In genomic region chr13:77876176-77876575, GRCh38 we compare ENCODE assay signal across 16 cellular contexts. TPM values are rescaled to one million over a fixed set of nuclear protein-coding genes. Genes with fewer than 3 reads are reported as not detected.
A peak's percentile ranks its signal among the peaks of the same experiment; 100 is the strongest.
DNase-seq lines count a peak whose midpoint lies in the region; ATAC-seq and TF ChIP-seq lines count a peak whose summit lies in the region.
"Had no signal": no experiment of that assay in that cellular context is flagged by ENCODE, and none has a peak within 500 bp of the region (broad histone marks: within the 10 kb centered on the region; RNA-seq: fewer than 3 reads in every experiment).

No MANE protein-coding gene starts in this region.

- no peak overlapping the region for H3K27ac Mint-ChIP-seq in activated naive CD4-positive, alpha-beta T cell treated with anti-CD3 and anti-CD28 coated beads, Interleukin-2, amount 50 U/mL, for 72 hours
- H3K27ac Mint-ChIP-seq: CD14-positive monocyte had no signal

- H3K4ac ChIP-seq in mesenchymal stem cell (ENCODE audit: low read depth in 1 of 2, low read length in 2 of 2) = no peak overlapping the region

- no peaks in the 10 kb centered on the region for H3K27me3 ChIP-seq in fibroblast of lung (ENCODE audit: control insufficient read depth, insufficient read depth, low read length)
- no peaks in the 10 kb centered on the region for H3K27me3 ChIP-seq in mesenchymal stem cell (ENCODE audit: control insufficient read depth in 1 of 2, insufficient read depth in 1 of 2, low read length in 2 of 2)

- H3K36me3 Mint-ChIP-seq in activated naive CD4-positive, alpha-beta T cell treated with anti-CD3 and anti-CD28 coated beads, Interleukin-2, amount 50 U/mL, for 72 hours = peaks cover 0 to 6% of the 10 kb centered on the region in 2 donors
- H3K36me3 Mint-ChIP-seq: CD14-positive monocyte had no signal

- no peak overlapping the region for H2BK15ac ChIP-seq in mesenchymal stem cell (ENCODE audit: low read depth, poor library complexity, severe bottlenecking)

- TF ChIP-seq CTCF in LNCaP clone FGC (IDR thresholded peaks at IDR 0.05; ENCODE audit: control insufficient read depth, extremely low read depth, insufficient read depth) (no peak), fibroblast of lung (conservative IDR thresholded peaks at IDR 0.05 in 1 of 2, IDR thresholded peaks at IDR 0.05 in 1 of 2; ENCODE audit: low read depth in 1 of 2, low read length in 2 of 2) (no peak)

- H4K20me1 ChIP-seq in fibroblast of lung (ENCODE audit: control insufficient read depth, extremely low read depth, insufficient read depth, low read length) = no peaks in the 10 kb centered on the region

- H2BK5ac ChIP-seq in mesenchymal stem cell (ENCODE audit: low read depth, low read length, poor library complexity, severe bottlenecking) = no peak overlapping the region

- no peak overlapping the region for H2BK120ac ChIP-seq in mesenchymal stem cell (ENCODE audit: low read depth, low read length)

- H3K14ac ChIP-seq in mesenchymal stem cell (ENCODE audit: low read length in 2 of 2) = no peak overlapping the region

- H3K36me3 ChIP-seq in fibroblast of lung (ENCODE audit: control insufficient read depth, insufficient read depth, low read length) = no peaks in the 10 kb centered on the region
- no peaks in the 10 kb centered on the region for H3K36me3 ChIP-seq in mesenchymal stem cell (ENCODE audit: control insufficient read depth in 1 of 2, insufficient read depth in 2 of 2, low read depth in 1 of 2, low read length in 2 of 2)
- H3K36me3 ChIP-seq in urinary bladder (ENCODE audit: insufficient read depth) = no peaks in the 10 kb centered on the region
- H3K36me3 ChIP-seq: SJSA1 had no signal

- H3K9me3 ChIP-seq in fibroblast of lung (ENCODE audit: control insufficient read depth, insufficient read depth, low read depth, low read length) = no peaks in the 10 kb centered on the region
- no peaks in the 10 kb centered on the region for H3K9me3 ChIP-seq in mesenchymal stem cell (ENCODE audit: control insufficient read depth, low read length)
- H3K9me3 ChIP-seq: SJSA1 had no signal

- H2AK5ac ChIP-seq in mesenchymal stem cell (ENCODE audit: low read length, severe bottlenecking) = no peak overlapping the region

- no peak overlapping the region for H3K18ac ChIP-seq in mesenchymal stem cell (ENCODE audit: low read depth in 1 of 2, low read length in 2 of 2)

- H3K9me3 Mint-ChIP-seq in activated naive CD4-positive, alpha-beta T cell treated with anti-CD3 and anti-CD28 coated beads, Interleukin-2, amount 50 U/mL, for 72 hours = peaks cover 0 to 7% of the 10 kb centered on the region in 2 donors

- no peak overlapping the region for H4K8ac ChIP-seq in mesenchymal stem cell (ENCODE audit: low read length)

- no peak overlapping the region for H2AFZ ChIP-seq in fibroblast of lung (ENCODE audit: low read length)
- no peak overlapping the region for H2AFZ ChIP-seq in mesenchymal stem cell (ENCODE audit: low read depth, low read length)

- H4K91ac ChIP-seq in mesenchymal stem cell (ENCODE audit: low read length) = no peak overlapping the region

- DNase-seq in LNCaP clone FGC (ENCODE audit: low read depth) (peak; percentile 30), fibroblast of lung (ENCODE audit: low read depth in 2 of 2) (peak; percentile 22 to 77), mesenchymal stem cell (peak; percentile 83)
- no peak for DNase-seq in activated naive CD4-positive, alpha-beta T cell treated with anti-CD3 and anti-CD28 coated beads, Interleukin-2, amount 50 U/mL, for 72 hours (ENCODE audit: low spot score in 2 of 2)
- no peak for DNase-seq in central memory CD4-positive, alpha-beta T cell
- DNase-seq in activated naive CD4-positive, alpha-beta T cell treated with anti-CD3 and anti-CD28 coated beads, Interleukin-2, amount 50 U/mL, for 16 hours = no peak
- DNase-seq: COR-L47, NCI-H1048, NCI-H1694, PC-3 had no signal

- no peaks in the 10 kb centered on the region for H3K79me2 ChIP-seq in fibroblast of lung (ENCODE audit: control insufficient read depth, insufficient read depth, low read length)

- H3K9ac ChIP-seq in fibroblast of lung (ENCODE audit: insufficient read depth, low read length) (no peak overlapping the region), mesenchymal stem cell (ENCODE audit: low read length) (peak overlapping the region; percentile 56)

- H3K27ac ChIP-seq in fibroblast of lung (ENCODE audit: insufficient read depth, low read length) (peak overlapping the region; percentile 21), mesenchymal stem cell (ENCODE audit: low read length, poor library complexity, severe bottlenecking) (no peak overlapping the region), urinary bladder (ENCODE audit: low read depth) (peak overlapping the region; percentile 67)
- H3K27ac ChIP-seq: SJSA1 had no signal

- no peak for ATAC-seq in activated naive CD4-positive, alpha-beta T cell treated with anti-CD3 and anti-CD28 coated beads, Interleukin-2, amount 50 U/mL, for 72 hours
- ATAC-seq in GM18867 (IDR thresholded peaks at IDR 0.05; ENCODE audit: unreplicated experiment) = no peak
- ATAC-seq: HCT116, PC-3 had no signal

- 29% methylated on average over 2 of the region's 2 CpGs for WGBS in mesenchymal stem cell
- 55% methylated on average over 2 of the region's 2 CpGs for WGBS in urinary bladder

- H3K23ac ChIP-seq in mesenchymal stem cell (ENCODE audit: low read length in 2 of 2) = no peak overlapping the region

- H3K79me1 ChIP-seq in mesenchymal stem cell (replicated peaks; ENCODE audit: low read length, poor library complexity, severe bottlenecking) = no peaks in the 10 kb centered on the region

- no peak overlapping the region for H2BK12ac ChIP-seq in mesenchymal stem cell (ENCODE audit: low read length in 2 of 2)

- H3K4me3 ChIP-seq in LNCaP clone FGC (ENCODE audit: low read depth, low read length) = no peak overlapping the region
- no peak overlapping the region for H3K4me3 ChIP-seq in fibroblast of lung (replicated peaks in 1 of 4; ENCODE audit: control extremely low read depth in 1 of 4, insufficient read depth in 1 of 4, low read depth in 3 of 4, low read length in 4 of 4)
- no peak overlapping the region for H3K4me3 ChIP-seq in mesenchymal stem cell (ENCODE audit: insufficient read depth in 1 of 2, low read depth in 1 of 2, low read length in 2 of 2)
- H3K4me3 ChIP-seq in urinary bladder (ENCODE audit: low read depth, low read length) = no peak overlapping the region
- H3K4me3 ChIP-seq: SJSA1 had no signal

- H3K4me1 ChIP-seq in fibroblast of lung (ENCODE audit: control insufficient read depth, extremely low read depth, insufficient read depth, low read length) (peaks cover 2% of the 10 kb centered on the region), mesenchymal stem cell (ENCODE audit: control insufficient read depth, insufficient read depth, low read depth, low read length) (no peaks in the 10 kb centered on the region), urinary bladder (ENCODE audit: insufficient read depth) (no peaks in the 10 kb centered on the region)
- H3K4me1 ChIP-seq: SJSA1 had no signal

- H3K4me2 ChIP-seq in fibroblast of lung (ENCODE audit: extremely low read depth, insufficient read depth, low read length) = no peak overlapping the region
- H3K4me2 ChIP-seq in mesenchymal stem cell (ENCODE audit: low read length, poor library complexity, severe bottlenecking) = no peak overlapping the region

RNA-seq across cellular contexts. Expression of gene EDNRB, which starts 42.5 kb away (rescaled TPM):
- total RNA-seq in fibroblast of lung (0.99 and 1.3 TPM in 2 replicates), urinary bladder (110 TPM)
- polyA plus RNA-seq in fibroblast of lung (1.1 and 2.6 TPM in 2 replicates), urinary bladder (28.2 TPM)
- polyA plus RNA-seq in fibroblast of lung (2012) = 1.1 and 3.0 TPM in 2 replicates
- polyA minus RNA-seq in fibroblast of lung (ENCODE audit: low replicate concordance) = 2.5 TPM in 1 of 2 replicates, not detected in the other
- polyA plus RNA-seq in mesenchymal stem cell (2013, experiment 1 of 2) = 17.8 TPM
- polyA plus RNA-seq in mesenchymal stem cell (2013, experiment 2 of 2) = 18.6 TPM
- not detected for total RNA-seq in activated naive CD4-positive, alpha-beta T cell treated with anti-CD3 and anti-CD28 coated beads, Interleukin-2, amount 50 U/mL, for 72 hours
- total RNA-seq: HT1080, PC-3, SJSA1 had no signal

Comparison
In these comparisons a context has a peak if more than half of its experiments do, and no peak if none do; other contexts are left out.
1. DNase-seq: peak in LNCaP clone FGC (single experiment), fibroblast of lung (2 of 2) and mesenchymal stem cell (single experiment); none in activated naive CD4-positive, alpha-beta T cell treated with anti-CD3 and anti-CD28 coated beads, Interleukin-2, amount 50 U/mL, for 72 hours (0 of 2), central memory CD4-positive, alpha-beta T cell (single experiment) and activated naive CD4-positive, alpha-beta T cell treated with anti-CD3 and anti-CD28 coated beads, Interleukin-2, amount 50 U/mL, for 16 hours (single experiment).
2. RNA of gene EDNRB, which starts 42.5 kb away (total RNA-seq): 110 TPM in urinary bladder (single experiment); 0.99 to 1.3 TPM in fibroblast of lung and not detected in activated naive CD4-positive, alpha-beta T cell treated with anti-CD3 and anti-CD28 coated beads, Interleukin-2, amount 50 U/mL, for 72 hours; every median in the first group is over 10 times any median in the second.